ENCODE assay signal across 34 cellular contexts in genomic region chr13:104854698-104855097, GRCh38.
"Had no signal": no experiment of that assay in that cellular context is flagged by ENCODE, and none has a peak within 500 bp of the region (broad histone marks: within the 10 kb centered on the region; RNA-seq: fewer than 3 reads in every experiment).

No MANE protein-coding gene starts in this region.

- H3K4me2 ChIP-seq: KMS-11 had no signal

- H3K27me3 ChIP-seq: MG63 had no signal

- H3K36me3 ChIP-seq: MG63 had no signal

- DNase-seq: Karpas-422, Kasumi-1, MG63, MM.1S, MV-4-11, NCI-H1048, NCI-H1092, NCI-H1092 treated with DMSO at 0.1 percent for 48 hours, NCI-H1105, NCI-H1105 treated with DMSO at 0.1 percent for 48 hours, NCI-H1417, NCI-H1417 treated with DMSO at 0.1 percent for 48 hours, NCI-H1436, NCI-H1436 treated with DMSO at 0.1 percent for 48 hours, NCI-H146, NCI-H1694, NCI-H1694 treated with DMSO at 0.1 percent for 48 hours, NCI-H187, NCI-H187 treated with DMSO at 0.1 percent for 48 hours, NCI-H1930, NCI-H2029, NCI-H2029 treated with DMSO at 0.1 percent for 48 hours, NCI-H2081, NCI-H2081 treated with DMSO at 0.1 percent for 48 hours, NCI-H2107, NCI-H2171, NCI-H2171 treated with DMSO at 0.1 percent for 48 hours, NCI-H2227 treated with DMSO at 0.1 percent for 48 hours, NCI-H226, NCI-H345, NCI-H446, NCI-H446 treated with DMSO at 0.1 percent for 48 hours, NCI-H510A had no signal

- H3K27ac ChIP-seq: KMS-11 had no signal

- H3K9me3 ChIP-seq: MG63 had no signal

- H3K4me3 ChIP-seq: MG63 had no signal

- H3K9ac ChIP-seq: KMS-11 had no signal
